8 cellular contexts compared by ENCODE assay signal in the genomic region with DNA sequence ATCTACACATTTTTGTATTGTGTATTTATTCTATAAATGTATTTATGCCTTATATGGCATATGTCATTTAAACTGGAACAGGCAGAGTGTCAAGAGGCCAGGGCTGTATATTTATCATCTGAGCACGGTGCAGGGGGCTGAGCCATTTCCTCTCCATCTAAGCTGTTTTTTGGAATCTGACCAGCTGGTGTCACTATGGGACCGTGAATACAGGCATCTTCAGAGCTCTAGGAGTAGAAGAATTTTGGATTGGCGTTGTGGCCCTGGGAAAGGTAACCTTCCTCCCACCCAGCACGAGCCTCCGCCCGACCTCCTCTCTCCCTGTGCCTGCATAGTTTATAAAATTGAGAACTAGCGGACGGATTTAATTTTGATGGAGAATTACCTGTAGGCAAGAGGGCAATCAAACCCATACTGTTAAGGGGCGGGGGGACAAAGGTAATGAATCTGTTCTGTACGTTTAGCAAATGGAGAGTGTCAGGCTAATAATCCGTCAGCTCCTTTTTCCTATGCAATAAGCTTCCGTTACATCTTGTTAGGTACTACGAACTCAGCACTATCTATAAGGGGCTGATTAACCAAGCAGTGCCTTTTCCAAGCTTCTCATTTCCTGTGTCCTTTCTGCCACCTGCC. TPM values are rescaled to one million over a fixed set of nuclear protein-coding genes. Genes with fewer than 3 reads are reported as not detected.
A peak's percentile ranks its signal among the peaks of the same experiment; 100 is the strongest.
DNase-seq lines count a peak whose midpoint lies in the region; ATAC-seq, FAIRE-seq and TF ChIP-seq lines count a peak whose summit lies in the region.

No MANE protein-coding gene starts in this region.

- H3K9me2 ChIP-seq in GM23338 (ENCODE audit: insufficient read depth) (no peaks in the 10 kb centered on the region), SK-N-SH (no peaks in the 10 kb centered on the region)

- no peaks in the 10 kb centered on the region for H3F3A ChIP-seq in GM23338 (replicated peaks; ENCODE audit: low read depth)
- no peaks in the 10 kb centered on the region for H3F3A ChIP-seq in SK-N-SH (replicated peaks; ENCODE audit: insufficient read depth)

- CTCF ChIA-PET in SK-N-SH (lab: Yijun Ruan, JAX), result interaction anchor here (0.6 to 4.8 kb wide), 40 partner anchors 9 to 1282 kb away, joined by 3 to 83 read pairs (median 4); a partner anchor contains a TSS

- H3K36me3 ChIP-seq in GM23338 (ENCODE audit: insufficient read depth), result no peaks in the 10 kb centered on the region
- no peaks in the 10 kb centered on the region for H3K36me3 ChIP-seq in MG63
- H3K36me3 ChIP-seq in SK-N-SH (replicated peaks in 1 of 2; ENCODE audit: control insufficient read depth in 1 of 2, insufficient read depth in 2 of 2, low read length in 1 of 2), result no peaks in the 10 kb centered on the region
- H3K36me3 ChIP-seq in keratinocyte (ENCODE audit: control insufficient read depth in 2 of 2, extremely low read depth in 1 of 2, insufficient read depth in 2 of 2, low read length in 2 of 2), result no peaks in the 10 kb centered on the region

- H3K4me1 ChIP-seq in GM23338 (ENCODE audit: insufficient read depth) (no peaks in the 10 kb centered on the region), SK-N-SH (ENCODE audit: control insufficient read depth in 1 of 2, insufficient read depth in 2 of 2, low read depth in 1 of 2, low read length in 1 of 2) (no peaks in the 10 kb centered on the region; a peak in 1 of 4 replicates), keratinocyte (ENCODE audit: control insufficient read depth, extremely low read depth, insufficient read depth, low read length) (no peaks in the 10 kb centered on the region)

- dilution Hi-C loops in keratinocyte (cut with MboI; ENCODE audit: extremely low pct_ligation_motif_present, low sequenced_read_pairs), result no loop called here

- H3K9me3 ChIP-seq in MG63 (no peaks in the 10 kb centered on the region), SK-N-SH (no peaks in the 10 kb centered on the region), keratinocyte (ENCODE audit: control insufficient read depth, low read depth, low read length) (no peaks in the 10 kb centered on the region)

- POLR2A ChIA-PET in SK-N-SH (lab: Yijun Ruan, JAX), result interaction anchor here (1.0 kb wide), 1 partner anchor 29 kb away, joined by 3 read pairs; a partner anchor contains a TSS

- H4K20me1 ChIP-seq in GM23338 (replicated peaks; ENCODE audit: insufficient read depth) (no peaks in the 10 kb centered on the region), SK-N-SH (ENCODE audit: insufficient read depth) (no peaks in the 10 kb centered on the region), keratinocyte (ENCODE audit: control insufficient read depth, extremely low read depth, insufficient read depth, low read length) (no peaks in the 10 kb centered on the region)

- FAIRE-seq in keratinocyte (lab: Jason Lieb, UNC), result no peak

- ATAC-seq in GM23338 (peak; percentile 98), GM18505 (IDR thresholded peaks at IDR 0.05; ENCODE audit: unreplicated experiment) (no peak)

- no peak overlapping the region for H3K27ac ChIP-seq in GM23338 (ENCODE audit: low read depth)
- no peak overlapping the region for H3K27ac ChIP-seq in SK-N-SH (ENCODE audit: low read depth in 2 of 2, low read length in 1 of 2)
- no peak overlapping the region for H3K27ac ChIP-seq in keratinocyte (ENCODE audit: control insufficient read depth, insufficient read depth, low read length)

- H3K27me3 ChIP-seq in GM23338 (ENCODE audit: insufficient read depth) (no peaks in the 10 kb centered on the region), MG63 (no peaks in the 10 kb centered on the region), SK-N-SH (ENCODE audit: insufficient read depth) (no peaks in the 10 kb centered on the region; the same call in 1 of the 2 replicates), keratinocyte (ENCODE audit: control insufficient read depth, extremely low read depth, insufficient read depth, low read length) (no peaks in the 10 kb centered on the region)

- WGBS in SK-N-SH (ENCODE audit: low lambda C conversion rate), result 24% methylated on average over 13 of the region's 13 CpGs

- H3K9ac ChIP-seq in SK-N-SH (no peak overlapping the region), keratinocyte (ENCODE audit: control insufficient read depth, extremely low read depth, insufficient read depth, low read length) (no peak overlapping the region)

- peak; percentile 92 for TF ChIP-seq RAD21 in SK-N-SH (IDR thresholded peaks at IDR 0.05; ENCODE audit: low read length)

- no peak for TF ChIP-seq EP300 in SK-N-SH (IDR thresholded peaks at IDR 0.05; ENCODE audit: borderline replicate concordance in 1 of 2, low read depth in 1 of 2, low read length in 1 of 2)

- peak; percentile 77 to 90 for TF ChIP-seq CTCF in GM23338 (conservative IDR thresholded peaks at IDR 0.05; ENCODE audit: low read depth in 2 of 2)
- peak; percentile 75 for TF ChIP-seq CTCF in SK-N-SH (IDR thresholded peaks at IDR 0.05)
- TF ChIP-seq CTCF in brain (conservative IDR thresholded peaks at IDR 0.05), result peak; percentile 85 to 90
- TF ChIP-seq CTCF in keratinocyte (optimal IDR thresholded peaks at IDR 0.05 in 1 of 3, IDR thresholded peaks at IDR 0.05 in 1 of 3, conservative IDR thresholded peaks at IDR 0.05 in 1 of 3; ENCODE audit: extremely low read depth in 1 of 3, insufficient read depth in 2 of 3, low read length in 3 of 3), result peak; percentile 58 to 77 (median 60)

- H3K4me1 Mint-ChIP-seq in GM23338, result peaks cover 4% of the 10 kb centered on the region; the same call in 2 of the 3 replicates
- peaks cover 8% of the 10 kb centered on the region for H3K4me1 Mint-ChIP-seq in brain

- H3K9me3 Mint-ChIP-seq in GM23338 (no peaks in the 10 kb centered on the region), brain (peaks cover 0 to 4% (median 0%) of the 10 kb centered on the region in 5 experiments)

- DNase-seq in ELR (ENCODE audit: low read depth) (peak; percentile 81), GM23338 (ENCODE audit: low spot score) (peak; percentile 90), MG63 (peak; percentile 39), SK-N-SH (peak; percentile 58), keratinocyte (ENCODE audit: low read depth, low spot score) (peak; percentile 23)
- DNase-seq in stimulated activated CD4-positive, alpha-beta T cell treated with anti-CD3 and anti-CD28 coated beads, Interleukin-4, amount 100 ng/mL, for 4 hours, result peak; percentile 6 to 8

- H3K79me2 ChIP-seq in GM23338 (replicated peaks; ENCODE audit: insufficient read depth) (no peaks in the 10 kb centered on the region), SK-N-SH (ENCODE audit: insufficient read depth) (no peaks in the 10 kb centered on the region), keratinocyte (ENCODE audit: control insufficient read depth, insufficient read depth, low read length) (no peaks in the 10 kb centered on the region)

- peak overlapping the region; percentile 15 for H2AFZ ChIP-seq in GM23338
- H2AFZ ChIP-seq in SK-N-SH (ENCODE audit: low read depth), result no peak overlapping the region
- H2AFZ ChIP-seq in keratinocyte (ENCODE audit: control insufficient read depth, low read length), result no peak overlapping the region

- no peak overlapping the region for H3K4me2 ChIP-seq in GM23338
- H3K4me2 ChIP-seq in SK-N-SH, result no peak overlapping the region
- H3K4me2 ChIP-seq in keratinocyte (ENCODE audit: control insufficient read depth, extremely low read depth, insufficient read depth, low read depth, low read length), result no peak overlapping the region

- no peaks in the 10 kb centered on the region for H3K27me3 Mint-ChIP-seq in GM23338 (ENCODE audit: insufficient read depth, low read depth, poor library complexity)
- peaks cover 12% of the 10 kb centered on the region for H3K27me3 Mint-ChIP-seq in brain

- H3K27ac Mint-ChIP-seq in GM23338, result no peak overlapping the region
- H3K27ac Mint-ChIP-seq in brain, result peak overlapping the region in 1 of 5 experiments; percentile 27

- no peak overlapping the region for H3K4me3 ChIP-seq in GM23338
- H3K4me3 ChIP-seq in MG63, result no peak overlapping the region
- peak overlapping the region in 1 of 2 experiments; percentile 39; a peak in 1 of 4 replicates for H3K4me3 ChIP-seq in SK-N-SH (ENCODE audit: low read depth in 2 of 2, low read length in 1 of 2)
- H3K4me3 ChIP-seq in keratinocyte (ENCODE audit: control insufficient read depth in 2 of 3, extremely low read depth in 1 of 3, insufficient read depth in 2 of 3, low read depth in 1 of 3, low read length in 3 of 3), result no peak overlapping the region

- TF ChIP-seq POLR2A in GM18505 (IDR thresholded peaks at IDR 0.05; ENCODE audit: borderline replicate concordance, extremely low read depth, insufficient read depth, insufficient read length), result no peak

- no peaks in the 10 kb centered on the region for H3K9me1 ChIP-seq in keratinocyte (ENCODE audit: control insufficient read depth, extremely low read depth, insufficient read depth, low read length)

- H3K36me3 Mint-ChIP-seq in GM23338 (ENCODE audit: low read depth), result no peaks in the 10 kb centered on the region
- no peaks in the 10 kb centered on the region for H3K36me3 Mint-ChIP-seq in brain

- no peak overlapping the region for H3K4me3 Mint-ChIP-seq in GM23338
- no peak overlapping the region for H3K4me3 Mint-ChIP-seq in brain

TF ChIP-seq in SK-N-SH, 30 proteins besides CTCF, POLR2A, EP300 and RAD21:
- TF ChIP-seq MXI1 (IDR thresholded peaks at IDR 0.05; ENCODE audit: low read depth, low read length) (no peak), ELF1 (IDR thresholded peaks at IDR 0.05) (no peak), SMC3 (IDR thresholded peaks at IDR 0.05; ENCODE audit: low read depth, low read length) (peak; percentile 72)

RNA-seq across cellular contexts. Expression of a gene that starts 29.0 kb away (rescaled TPM):
- 196 and 317 TPM in 2 replicates for total RNA-seq in GM23338 (2014; rRNA removed; shearing (Covaris generic))
- polyA plus RNA-seq in GM23338 (2016; fragmentation: Nextera tagmentation; extraction: Ambion mirVana), result 273 and 298 TPM in 2 replicates
- 142 and 179 TPM in 2 replicates for total RNA-seq in MG63 (2014; rRNA removed; shearing (Covaris generic); ENCODE audit: low replicate concordance)
- 60.8 and 67.1 TPM in 2 replicates for polyA plus RNA-seq in SK-N-SH (2012; rRNA removed)
- polyA plus RNA-seq in SK-N-SH (2012; cell fraction: cytosol; rRNA removed), result 72.8 and 96.1 TPM in 2 replicates
- polyA plus RNA-seq in SK-N-SH (2012; cell fraction: nucleus; rRNA removed), result 17.3 and 28.8 TPM in 2 replicates
- 24.5 TPM for polyA plus RNA-seq in brain (ENCODE audit: insufficient read depth, low read depth, low replicate concordance)
- polyA plus RNA-seq in keratinocyte, result 46.7 to 83.5 TPM (median 58.1 TPM) in 3 replicates
- polyA plus RNA-seq in keratinocyte (2011; ENCODE audit: low read depth), result 4.1 TPM
- polyA plus RNA-seq in keratinocyte (2011; cell fraction: cytosol; rRNA removed), result 39.0 and 81.4 TPM in 2 replicates
- 30.5 and 39.8 TPM in 2 replicates for polyA plus RNA-seq in keratinocyte (2011; cell fraction: nucleus; rRNA removed)
- 34.1 and 47.1 TPM in 2 replicates for polyA plus RNA-seq in keratinocyte (2012; ENCODE audit: low replicate concordance)
- polyA minus RNA-seq in keratinocyte, result 4.1 to 15.2 TPM (median 9.3 TPM) in 3 replicates
- 16.1 TPM for polyA minus RNA-seq in keratinocyte (2011; cell fraction: cytosol; rRNA and poly(A)+ RNA removed)
- polyA minus RNA-seq in keratinocyte (2011; cell fraction: nucleus; rRNA and poly(A)+ RNA removed), result 9.3 and 14.0 TPM in 2 replicates

Comparison
In these comparisons a context has a peak if more than half of its experiments do, and no peak if none do; other contexts are left out.
1. DNase-seq: peak in every context shown above with its lines; median percentile 90 in GM23338; 81 in ELR; 58 in SK-N-SH; 39 in MG63; 23 in keratinocyte; 7 in stimulated activated CD4-positive, alpha-beta T cell treated with anti-CD3 and anti-CD28 coated beads, Interleukin-4, amount 100 ng/mL, for 4 hours.